In genomic region chr2:10835052-10835970, GRCh38 we compare ENCODE assay signal across 8 cellular contexts. TPM values are rescaled to one million over a fixed set of nuclear protein-coding genes. Genes with fewer than 3 reads are reported as not detected.
DNase-seq lines count a peak whose midpoint lies in the region; ATAC-seq, FAIRE-seq and TF ChIP-seq lines count a peak whose summit lies in the region.

No MANE protein-coding gene starts in this region.

- H3K23me2 ChIP-seq in H9 (ENCODE audit: insufficient read length, low read depth, low read length, poor library complexity, severe bottlenecking), result no peaks in the 10 kb centered on the region

- ATAC-seq in lung (ENCODE audit: insufficient read depth, low FRiP score) (peak; percentile 78), HG02840 (IDR thresholded peaks at IDR 0.05; ENCODE audit: low FRiP score, unreplicated experiment) (no peak)

- no peak overlapping the region for H4K91ac ChIP-seq in H9 (ENCODE audit: insufficient read length, low read depth, low read length)

- no peak overlapping the region for H3K4ac ChIP-seq in H9 (ENCODE audit: low read depth, low read length)

- no peak overlapping the region for H3K4me2 ChIP-seq in H9 (ENCODE audit: insufficient read depth, insufficient read length, low read length)

- no peak overlapping the region for H2BK15ac ChIP-seq in H9 (ENCODE audit: low read depth, low read length)

- no peak overlapping the region for H3T11ph ChIP-seq in H9 (ENCODE audit: low read length)

- H3K27me3 Mint-ChIP-seq in H9 (ENCODE audit: low read depth), result peaks cover 39% of the 10 kb centered on the region

- FAIRE-seq in bronchial epithelial cell (lab: Jason Lieb, UNC), result no peak

- H3K27ac ChIP-seq in H9 (ENCODE audit: insufficient read length, low read depth, low read length), result no peak overlapping the region
- H3K27ac ChIP-seq in lung (ENCODE audit: low read depth in 1 of 2, low read length in 1 of 2), result no peak overlapping the region

- H3K23ac ChIP-seq in H9 (ENCODE audit: insufficient read length, low read depth, low read length), result no peak overlapping the region

- no CpG with 5 or more reads among the region's 48 CpGs for WGBS in H9 (ENCODE audit: extremely low coverage, insufficient read length, low lambda C conversion rate)
- 44 to 46% methylated on average over 48 of the region's 48 CpGs for WGBS in lung, 2 donors

- H2AFZ ChIP-seq in H9 (ENCODE audit: low read length), result no peak overlapping the region

- H2AK5ac ChIP-seq in H9 (ENCODE audit: insufficient read length, low read length), result no peak overlapping the region

- H3K9me3 ChIP-seq in H9 (ENCODE audit: control insufficient read depth, low read depth, low read length) (no peaks in the 10 kb centered on the region), lung (ENCODE audit: control insufficient read depth in 2 of 2, insufficient read depth in 1 of 2, low read length in 1 of 2) (peaks cover 0 to 4% of the 10 kb centered on the region in 2 donors)

- H3K14ac ChIP-seq in H9 (ENCODE audit: insufficient read depth, low read length), result no peak overlapping the region

- peak; percentile 97 for TF ChIP-seq CTCF in H9 (conservative IDR thresholded peaks at IDR 0.05)
- peak; percentile 91 for TF ChIP-seq CTCF in bronchial epithelial cell (IDR thresholded peaks at IDR 0.05; ENCODE audit: insufficient read depth, low read length, severe bottlenecking)
- TF ChIP-seq CTCF in lung (IDR thresholded peaks at IDR 0.05; ENCODE audit: control extremely low read depth, extremely low read depth), result peak; percentile 39

- H3K36me3 ChIP-seq in bronchial epithelial cell (ENCODE audit: control insufficient read depth, insufficient read depth, low read length) (no peaks in the 10 kb centered on the region), lung (ENCODE audit: control insufficient read depth in 2 of 2, insufficient read depth in 2 of 2, low read length in 2 of 2) (no peaks in the 10 kb centered on the region)

- in situ Hi-C loops in G401 (cut with HindIII; ENCODE audit: low sequenced_read_pairs), result no loop called here

- no peak overlapping the region for H4K5ac ChIP-seq in H9 (ENCODE audit: insufficient read length, low read depth, low read length)

- DNase-seq in G401 (ENCODE audit: low spot score), result peak; percentile 29
- DNase-seq in H9, result peak; percentile 92
- DNase-seq in NCI-H1694 (lab: John Stamatoyannopoulos, UW), result peak; percentile 88
- DNase-seq in activated CD4-positive, CD25-positive, alpha-beta regulatory T cell (lab: John Stamatoyannopoulos, UW), result peak; percentile 52 to 76 (median 58)
- DNase-seq in bronchial epithelial cell (ENCODE audit: low read depth), result peak; percentile 30
- DNase-seq in lung (ENCODE audit: low spot score), result peak; percentile 73
- peak; percentile 37 for DNase-seq in stimulated activated CD8-positive, alpha-beta memory T cell treated with anti-CD3 and anti-CD28 coated beads, Interleukin-15, amount 100 ng/mL, for 4 hours (ENCODE audit: low read depth in 2 of 2)

- H3K36me3 Mint-ChIP-seq in H9 (ENCODE audit: insufficient read depth in 1 of 3, low read depth in 3 of 3), result peaks cover 0 to 5% (median 0%) of the 10 kb centered on the region in 3 experiments; a peak in 2 of 7 replicates

- H2BK12ac ChIP-seq in H9 (ENCODE audit: insufficient read length, low read depth, low read length), result no peak overlapping the region

- peaks cover 5 to 6% of the 10 kb centered on the region in 2 experiments for H3K9me3 Mint-ChIP-seq in H9

- no peak overlapping the region for H2BK5ac ChIP-seq in H9 (ENCODE audit: insufficient read length, low read length)

- H3K4me1 ChIP-seq in H9 (ENCODE audit: insufficient read depth, low read length), result no peaks in the 10 kb centered on the region; the same call in 1 of the 2 replicates
- no peaks in the 10 kb centered on the region for H3K4me1 ChIP-seq in lung (ENCODE audit: control insufficient read depth in 2 of 2, insufficient read depth in 2 of 2, low read length in 2 of 2)

- no peak overlapping the region for H3K9ac ChIP-seq in H9 (ENCODE audit: extremely low read depth, insufficient read length, low read length)

- no peaks in the 10 kb centered on the region for H3K79me2 ChIP-seq in H9 (ENCODE audit: insufficient read depth, low read length)

- H4K20me1 ChIP-seq in H9 (ENCODE audit: control insufficient read depth, insufficient read depth, insufficient read length), result no peaks in the 10 kb centered on the region

- no peaks in the 10 kb centered on the region for H3K27me3 ChIP-seq in H9 (ENCODE audit: insufficient read depth, low read length)
- peaks cover 8% of the 10 kb centered on the region for H3K27me3 ChIP-seq in bronchial epithelial cell (ENCODE audit: control insufficient read depth, insufficient read depth, low read length)
- no peaks in the 10 kb centered on the region for H3K27me3 ChIP-seq in lung (ENCODE audit: control insufficient read depth, insufficient read depth)

- H3K18ac ChIP-seq in H9 (ENCODE audit: insufficient read length, low read depth, low read length), result no peak overlapping the region

- no peak overlapping the region for H3K56ac ChIP-seq in H9 (ENCODE audit: insufficient read length, low read depth, low read length)

- H3K4me3 ChIP-seq in bronchial epithelial cell (ENCODE audit: low read depth, low read length) (no peak overlapping the region), lung (no peak overlapping the region)

- no peaks in the 10 kb centered on the region for H3K79me1 ChIP-seq in H9 (ENCODE audit: insufficient read depth, low read depth, low read length, poor library complexity, severe bottlenecking)

- H3K27ac Mint-ChIP-seq in H9, result peak overlapping the region in 1 of 3 experiments; percentile 64; a peak in 1 of 7 replicates

- no peak overlapping the region for H2BK120ac ChIP-seq in H9 (ENCODE audit: low read depth, low read length, poor library complexity, severe bottlenecking)

- H2BK20ac ChIP-seq in H9 (ENCODE audit: low read depth, low read length, poor library complexity, severe bottlenecking), result no peak overlapping the region

- no peak overlapping the region; a peak in 1 of 5 replicates for H3K4me3 Mint-ChIP-seq in H9

- H4K8ac ChIP-seq in H9 (replicated peaks; ENCODE audit: insufficient read length, low read depth, low read length), result no peak overlapping the region

- H3K4me1 Mint-ChIP-seq in H9, result peaks cover 16% of the 10 kb centered on the region in 2 experiments

RNA-seq across cellular contexts. Expression of gene PDIA6, which starts 22.7 kb away (rescaled TPM):
- 378 and 429 TPM in 2 replicates for total RNA-seq in G401 (2014; rRNA removed; shearing (Covaris generic))
- total RNA-seq in H9 (2021), result 296 and 301 TPM in 2 replicates
- total RNA-seq in bronchial epithelial cell, result 418 and 582 TPM in 2 replicates
- total RNA-seq in lung, result 100 to 1,000 TPM; 129 to 249 TPM
- 100 to 1,000 TPM in 1 of 2 donors, 10 to 100 TPM in 1; 70.1 to 341 TPM for polyA plus RNA-seq in lung

Comparison
In these comparisons a context has a peak if more than half of its experiments do, and no peak if none do; other contexts are left out.
1. DNase-seq: peak in every context shown above with its lines; median percentile 92 in H9; 88 in NCI-H1694; 73 in lung; 58 in activated CD4-positive, CD25-positive, alpha-beta regulatory T cell; 37 in stimulated activated CD8-positive, alpha-beta memory T cell treated with anti-CD3 and anti-CD28 coated beads, Interleukin-15, amount 100 ng/mL, for 4 hours; 30 in bronchial epithelial cell; 29 in G401.
2. CTCF ChIP-seq: peak in every context shown above with its lines; median percentile 97 in H9; 91 in bronchial epithelial cell; 39 in lung.